ENCODE assay signal across 16 cellular contexts in the genomic region with DNA sequence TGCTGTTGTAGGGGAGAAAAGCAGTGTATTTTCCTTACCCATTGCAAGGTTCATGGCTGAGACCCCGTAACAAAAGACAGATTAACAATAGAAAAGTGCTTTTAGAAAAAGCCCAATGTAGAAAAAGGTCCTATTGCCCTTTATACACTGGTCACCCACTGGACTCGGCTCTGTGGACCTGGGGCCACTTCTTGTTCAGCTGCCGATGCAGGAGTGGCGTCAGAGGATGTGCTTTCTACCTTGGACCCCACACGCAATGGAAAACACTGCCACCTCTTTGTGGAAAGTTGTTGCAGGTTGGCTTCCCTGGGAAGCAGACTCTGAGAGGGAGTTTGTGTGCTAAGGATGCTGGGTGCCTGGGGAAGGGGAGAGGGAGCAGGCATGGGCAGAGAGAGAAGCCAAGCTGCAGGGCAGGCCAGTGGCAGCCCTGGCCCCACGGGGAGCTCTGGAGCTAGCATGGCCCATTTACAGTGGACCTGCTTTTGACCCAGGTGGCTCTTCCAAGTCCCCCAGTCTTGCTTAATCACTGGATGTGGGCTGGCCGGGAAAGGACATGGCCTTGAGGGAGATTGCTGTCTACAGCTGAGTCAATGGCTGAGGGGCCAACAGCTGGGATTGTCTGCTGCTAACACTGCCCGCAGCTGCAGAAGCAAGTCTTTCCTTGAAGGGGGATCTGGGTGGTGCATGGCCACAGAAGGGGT.
"Had no signal": no experiment of that assay in that cellular context is flagged by ENCODE, and none has a peak within 500 bp of the region (broad histone marks: within the 10 kb centered on the region; RNA-seq: fewer than 3 reads in every experiment).

No MANE protein-coding gene starts in this region.

- H3K27ac ChIP-seq: esophagus squamous epithelium, lower lobe of right lung, sigmoid colon, spleen, tibial nerve, VCaP had no signal

- H3K4me1 ChIP-seq: esophagus squamous epithelium, lower lobe of right lung, sigmoid colon, tibial nerve had no signal

- H3K36me3 ChIP-seq: esophagus squamous epithelium, lower lobe of right lung, sigmoid colon, spleen, tibial nerve had no signal

- DNase-seq: activated CD4-positive, alpha-beta T cell treated with anti-CD3 and anti-CD28 coated beads, Interleukin-2, amount 50 U/mL, for 1 hour; activated CD4-positive, CD25-positive, alpha-beta regulatory T cell treated with anti-CD3 and anti-CD28 coated beads, Interleukin-2, amount 50 U/mL, for 72 hours; activated CD8-positive, alpha-beta memory T cell treated with anti-CD3 and anti-CD28 coated beads, Interleukin-2, amount 50 U/mL, for 4 hours; activated naive CD4-positive, alpha-beta T cell treated with anti-CD3 and anti-CD28 coated beads, Interleukin-2, amount 10 ng/mL, durations not matched to agents 7 days and 5 days; activated T-cell treated with anti-CD3 and anti-CD28 coated beads, Interleukin-2, amount 50 U/mL, for 4 hours; effector CD8-positive, alpha-beta T cell; esophagus squamous epithelium; left cardiac atrium; lower lobe of right lung; sigmoid colon; spleen; stimulated activated naive CD8-positive, alpha-beta T cell treated with anti-CD3 and anti-CD28 coated beads, Interleukin-15, Interleukin-2, amounts not matched to agents 100 U/mL and 50 U/mL, for 24 hours; SW 1271; T-helper 2 cell had no signal

- ATAC-seq: activated T-cell treated with anti-CD3 and anti-CD28 coated beads, Interleukin-2, amount 50 U/mL, for 4 hours; lower lobe of right lung; stimulated activated naive CD8-positive, alpha-beta T cell treated with anti-CD3 and anti-CD28 coated beads, Interleukin-15, Interleukin-2, amounts not matched to agents 100 U/mL and 50 U/mL, for 24 hours had no signal

- H3K27me3 ChIP-seq: tibial nerve had no signal

- H3K4me3 ChIP-seq: esophagus squamous epithelium, lower lobe of right lung, sigmoid colon, spleen, tibial nerve had no signal

- H3K9me3 ChIP-seq: esophagus squamous epithelium, lower lobe of right lung, sigmoid colon, spleen, tibial nerve had no signal
